In genomic region chr2:133503927-133504326, GRCh38 we compare ENCODE assay signal across 1 cellular context.
TF ChIP-seq lines count a peak whose summit lies in the region.

No MANE protein-coding gene starts in this region.

TF ChIP-seq in IMR-90, 13 proteins besides CTCF, POLR2A, EP300 and RAD21 (continued from another document):
- TF ChIP-seq RCOR1 (IDR thresholded peaks at IDR 0.05; ENCODE audit: insufficient replicate concordance, low read length) (no peak), CEBPB (IDR thresholded peaks at IDR 0.05; ENCODE audit: low read depth, low read length) (no peak), CHD1 (IDR thresholded peaks at IDR 0.05; ENCODE audit: low read depth, low read length) (no peak), MXI1 (IDR thresholded peaks at IDR 0.05; ENCODE audit: borderline replicate concordance, low read depth, low read length) (no peak), MAZ (IDR thresholded peaks at IDR 0.05; ENCODE audit: borderline replicate concordance, low read depth, low read length) (no peak), MAFK (IDR thresholded peaks at IDR 0.05; ENCODE audit: low read depth, low read length) (no peak), BHLHE40 (IDR thresholded peaks at IDR 0.05; ENCODE audit: low read depth, low read length) (no peak), FOS (IDR thresholded peaks at IDR 0.05; ENCODE audit: low read depth, low read length) (no peak)
